ENCODE assay signal across 8 cellular contexts in the genomic region with DNA sequence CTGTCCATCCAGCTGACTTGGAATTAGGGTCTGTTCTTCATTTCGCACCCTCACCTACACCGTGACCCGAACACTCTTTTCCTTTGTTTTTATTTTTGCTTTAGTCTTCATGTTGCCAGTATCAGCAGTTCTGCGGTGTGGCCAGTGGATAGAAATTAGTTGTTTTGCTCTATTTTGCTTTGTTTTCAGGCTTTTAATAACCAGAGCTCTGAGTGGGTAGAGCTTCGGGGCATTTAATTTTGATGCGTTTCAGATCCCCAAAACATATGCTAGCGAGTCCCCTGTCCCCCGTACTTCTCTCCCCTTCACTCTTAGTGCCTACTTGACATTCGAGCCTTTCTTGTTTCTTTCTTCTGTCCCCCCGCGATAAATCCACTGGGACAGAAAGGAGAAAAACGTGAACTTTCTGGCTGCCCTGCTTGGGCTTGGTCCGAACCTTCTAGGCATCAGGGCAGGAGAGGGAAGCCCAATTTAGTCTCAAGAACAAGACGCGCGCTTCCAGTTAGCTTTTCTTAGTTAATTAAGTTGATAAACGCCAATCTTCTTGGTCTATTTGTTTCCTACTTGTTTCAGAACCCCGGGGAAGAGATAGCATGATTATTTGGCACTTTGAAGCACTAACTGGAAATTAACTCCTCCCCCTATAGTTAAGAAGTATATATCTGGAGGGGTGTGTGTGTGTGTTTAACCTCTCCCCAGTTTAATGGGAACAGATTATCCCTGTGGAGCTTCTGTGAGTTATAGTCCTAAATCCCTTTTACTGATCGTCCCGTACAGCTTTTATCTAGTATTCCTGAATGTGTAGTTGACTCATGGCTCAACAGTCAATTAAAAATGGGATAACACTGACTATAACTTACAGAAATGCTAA. TPM values are rescaled to one million over a fixed set of nuclear protein-coding genes. Genes with fewer than 3 reads are reported as not detected.
DNase-seq lines count a peak whose midpoint lies in the region; ATAC-seq and TF ChIP-seq lines count a peak whose summit lies in the region.

No MANE protein-coding gene starts in this region.

- DNase-seq in BE2C (no peak), WTC11 (ENCODE audit: low spot score) (no peak), foreskin keratinocyte (no peak), renal cortical epithelial cell (ENCODE audit: low read depth) (peak; percentile 9), HuH-7.5 (ENCODE audit: low spot score) (no peak), SHP77 (lab: John Stamatoyannopoulos, UW) (no peak)

- H3K27ac ChIP-seq in HEK293 (ENCODE audit: extremely low read depth, low read depth, low read length) = peak overlapping the region; percentile 55; the same call in 1 of the 2 replicates
- H3K27ac ChIP-seq in foreskin keratinocyte = peak overlapping the region; percentile 16

- no peaks in the 10 kb centered on the region for H3K9me3 Mint-ChIP-seq in WTC11

- CTCF ChIA-PET in HEK293 (lab: Yijun Ruan, JAX) (interaction anchor here (0.6 to 6.2 kb wide), 7 partner anchors 10 to 538 kb away, joined by 3 to 64 read pairs (median 3); no protein-coding TSS in a partner anchor), WTC11 (lab: Charles Lee) (interaction anchor here (1.0 to 2.3 kb wide), 4 partner anchors 12 to 523 kb away, joined by 3 to 20 read pairs (median 4); partner anchors contain the start of gene IVNS1ABP)

- no peaks in the 10 kb centered on the region for H3K9me3 ChIP-seq in BE2C
- no peaks in the 10 kb centered on the region for H3K9me3 ChIP-seq in HEK293 (ENCODE audit: control insufficient read depth, insufficient read depth, low read depth, low read length)

- H3K36me3 Mint-ChIP-seq in WTC11 = no peaks in the 10 kb centered on the region

- H3K4me1 Mint-ChIP-seq in WTC11 = peaks cover 16% of the 10 kb centered on the region

- no peaks in the 10 kb centered on the region for H3K27me3 ChIP-seq in BE2C
- H3K27me3 ChIP-seq in foreskin keratinocyte = no peaks in the 10 kb centered on the region

- peak overlapping the region; percentile 98 for H3K4me3 Mint-ChIP-seq in WTC11

- peak overlapping the region; percentile 86 for H3K27ac Mint-ChIP-seq in WTC11

- H3K4me1 ChIP-seq in BE2C = no peaks in the 10 kb centered on the region
- H3K4me1 ChIP-seq in HEK293 (ENCODE audit: control insufficient read depth, insufficient read depth, low read length) = no peaks in the 10 kb centered on the region
- H3K4me1 ChIP-seq in foreskin keratinocyte = peaks cover 11% of the 10 kb centered on the region

- H3K36me3 ChIP-seq in BE2C (no peaks in the 10 kb centered on the region), HEK293 (ENCODE audit: control insufficient read depth in 2 of 2, insufficient read depth in 1 of 2, low read length in 2 of 2) (no peaks in the 10 kb centered on the region)

- peaks cover 3% of the 10 kb centered on the region; the same call in 1 of the 2 replicates for H3K27me3 Mint-ChIP-seq in WTC11 (ENCODE audit: low read depth)

- no peak for ATAC-seq in WTC11
- ATAC-seq in foreskin keratinocyte = no peak
- ATAC-seq in HG03196 (IDR thresholded peaks at IDR 0.05; ENCODE audit: unreplicated experiment) = no peak

- POLR2A ChIA-PET in HEK293 (lab: Yijun Ruan, JAX) (interaction anchor here (1.0 to 1.6 kb wide), 3 partner anchors 13 to 402 kb away, joined by 3 to 8 read pairs (median 4); no protein-coding TSS in a partner anchor), WTC11 (lab: Charles Lee) (interaction anchor here (0.6 to 0.7 kb wide), 4 partner anchors 97 to 199 kb away, joined by 3 to 4 read pairs (median 3); no protein-coding TSS in a partner anchor)

- TF ChIP-seq CTCF in BE2C (IDR thresholded peaks at IDR 0.05; ENCODE audit: low read depth, low read length) = no peak
- no peak for TF ChIP-seq CTCF in HEK293 (tag by site-specific recombination; IDR thresholded peaks at IDR 0.05)
- no peak for TF ChIP-seq CTCF in WTC11 (IDR thresholded peaks at IDR 0.05)
- no peak for TF ChIP-seq CTCF in foreskin keratinocyte (conservative IDR thresholded peaks at IDR 0.05)

- H3K4me3 ChIP-seq in BE2C (ENCODE audit: low read depth, low read length) (peak overlapping the region; percentile 79), HEK293 (ENCODE audit: low read depth, low read length) (peak overlapping the region; percentile 67)

TF ChIP-seq in HEK293, 187 proteins besides CTCF, POLR2A, EP300 and RAD21 (continues in another document):
- TF ChIP-seq ZNF169 (tag by site-specific recombination; IDR thresholded peaks at IDR 0.05) (no peak), ZNF561 (tag by site-specific recombination; IDR thresholded peaks at IDR 0.05; ENCODE audit: borderline replicate concordance) (0 out of 2 replicates have a peak, but pooled peaks have one; percentile 58), ZBTB44 (tag by site-specific recombination; IDR thresholded peaks at IDR 0.05) (no peak), WT1 (tag by site-specific recombination; IDR thresholded peaks at IDR 0.05) (peak; percentile 49; the same call in 1 of the 2 replicates), SP7 (tag by site-specific recombination; IDR thresholded peaks at IDR 0.05) (0 out of 2 replicates have a peak, but pooled peaks have one; percentile 14), PRDM1 (tag by site-specific recombination; IDR thresholded peaks at IDR 0.05) (no peak)
- TF ChIP-seq, protein P1, sequence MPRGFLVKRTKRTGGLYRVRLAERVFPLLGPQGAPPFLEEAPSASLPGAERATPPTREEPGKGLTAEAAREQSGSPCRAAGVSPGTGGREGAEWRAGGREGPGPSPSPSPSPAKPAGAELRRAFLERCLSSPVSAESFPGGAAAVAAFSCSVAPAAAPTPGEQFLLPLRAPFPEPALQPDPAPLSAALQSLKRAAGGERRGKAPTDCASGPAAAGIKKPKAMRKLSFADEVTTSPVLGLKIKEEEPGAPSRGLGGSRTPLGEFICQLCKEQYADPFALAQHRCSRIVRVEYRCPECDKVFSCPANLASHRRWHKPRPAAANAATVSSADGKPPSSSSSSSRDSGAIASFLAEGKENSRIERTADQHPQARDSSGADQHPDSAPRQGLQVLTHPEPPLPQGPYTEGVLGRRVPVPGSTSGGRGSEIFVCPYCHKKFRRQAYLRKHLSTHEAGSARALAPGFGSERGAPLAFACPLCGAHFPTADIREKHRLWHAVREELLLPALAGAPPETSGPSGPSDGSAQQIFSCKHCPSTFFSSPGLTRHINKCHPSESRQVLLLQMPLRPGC (tag by site-specific recombination; IDR thresholded peaks at IDR 0.05) = no peak

TF ChIP-seq in WTC11, 78 proteins besides CTCF, POLR2A, EP300 and RAD21:
- TF ChIP-seq ZNF416 (CRISPR knock-in tag; IDR thresholded peaks at IDR 0.05) (no peak), ZNF423 (CRISPR knock-in tag; IDR thresholded peaks at IDR 0.05) (no peak), USF1 (CRISPR knock-in tag; IDR thresholded peaks at IDR 0.05) (0 out of 2 replicates have a peak, but pooled peaks have one; percentile 1), ZMAT4 (CRISPR knock-in tag; IDR thresholded peaks at IDR 0.05) (no peak), ZNF671 (CRISPR knock-in tag; IDR thresholded peaks at IDR 0.05) (no peak), NFE2L1 (CRISPR knock-in tag; IDR thresholded peaks at IDR 0.05) (0 out of 2 replicates have a peak, but pooled peaks have one; percentile 5)
TF ChIP-seq in WTC11: peak in this region for 2.

RNA-seq across cellular contexts. Expression of gene SWT1, which starts 0.9 kb away (rescaled TPM):
- polyA plus RNA-seq in BE2C (2012; ENCODE audit: insufficient read depth, insufficient read length, low read depth) = 1.3 TPM
- total RNA-seq in WTC11 (2021) (5.4 to 5.8 TPM (median 5.5 TPM) in 3 replicates), foreskin keratinocyte (2.0 and 2.4 TPM in 2 replicates), renal cortical epithelial cell (3.8 and 7.7 TPM in 2 replicates)
- polyA plus RNA-seq in foreskin keratinocyte = 0.72 and 0.82 TPM in 2 replicates

RNA-seq across cellular contexts. Expression of gene TRMT1L, which starts 1.1 kb away (rescaled TPM):
- polyA plus RNA-seq in BE2C (2012; ENCODE audit: insufficient read depth, insufficient read length, low read depth) = 9.2 TPM
- total RNA-seq in WTC11 (2021) (24.7 to 28.1 TPM (median 27.3 TPM) in 3 replicates), foreskin keratinocyte (15.8 and 16.7 TPM in 2 replicates), renal cortical epithelial cell (12.5 and 48.7 TPM in 2 replicates)
- polyA plus RNA-seq in foreskin keratinocyte = 4.5 and 6.2 TPM in 2 replicates
